In genomic region chr9:79630521-79631403, GRCh38 we compare ENCODE assay signal across 1 cellular context.
TF ChIP-seq lines count a peak whose summit lies in the region.

No MANE protein-coding gene starts in this region.

TF ChIP-seq in GM12878, 131 proteins besides CTCF, POLR2A, EP300 and RAD21 (continued from another document and continues in another):
- TF ChIP-seq ZBTB40 (IDR thresholded peaks at IDR 0.05; ENCODE audit: borderline replicate concordance) = no peak
- TF ChIP-seq CBX3 (IDR thresholded peaks at IDR 0.05; ENCODE audit: borderline replicate concordance, low read depth) = no peak
- no peak for TF ChIP-seq ATF3 (IDR thresholded peaks at IDR 0.05; ENCODE audit: borderline replicate concordance, extremely low read depth, low read depth, low read length)
- TF ChIP-seq CUX1 (IDR thresholded peaks at IDR 0.05; ENCODE audit: insufficient replicate concordance, low read depth, low read length) = peak; percentile 80
- TF ChIP-seq SREBF1 (IDR thresholded peaks at IDR 0.05; ENCODE audit: low read length) = no peak
- peak; percentile 100 for TF ChIP-seq MTA2 (IDR thresholded peaks at IDR 0.05; ENCODE audit: low read depth)
- peak; percentile 87; the same call in 1 of the 2 replicates for TF ChIP-seq BMI1 (IDR thresholded peaks at IDR 0.05; ENCODE audit: borderline replicate concordance)
- no peak for TF ChIP-seq MTA3 (IDR thresholded peaks at IDR 0.05; ENCODE audit: borderline replicate concordance, low read length)
- TF ChIP-seq NBN (IDR thresholded peaks at IDR 0.05) = peak; percentile 88
- TF ChIP-seq BACH1 (IDR thresholded peaks at IDR 0.05; ENCODE audit: borderline replicate concordance) = peak; percentile 79; the same call in 1 of the 2 replicates
- no peak for TF ChIP-seq FOS (IDR thresholded peaks at IDR 0.05; ENCODE audit: borderline replicate concordance, extremely low read depth, insufficient read length)
- no peak for TF ChIP-seq RB1 (IDR thresholded peaks at IDR 0.05; ENCODE audit: borderline replicate concordance)
- peak; percentile 98 for TF ChIP-seq IKZF2 (IDR thresholded peaks at IDR 0.05)
- TF ChIP-seq NFIC (IDR thresholded peaks at IDR 0.05; ENCODE audit: low read depth, low read length) = peak; percentile 81
- TF ChIP-seq CREM (IDR thresholded peaks at IDR 0.05; ENCODE audit: low read depth) = no peak
- TF ChIP-seq CHD1 (IDR thresholded peaks at IDR 0.05; ENCODE audit: low read depth, low read length) = no peak
- TF ChIP-seq ZBTB33 (IDR thresholded peaks at IDR 0.05) = no peak
- no peak for TF ChIP-seq E4F1 (IDR thresholded peaks at IDR 0.05; ENCODE audit: borderline replicate concordance, partially characterized antibody)
- TF ChIP-seq YY1 (IDR thresholded peaks at IDR 0.05; ENCODE audit: low read depth, low read length) = no peak
- TF ChIP-seq YBX1 (IDR thresholded peaks at IDR 0.05) = no peak
- TF ChIP-seq ZNF24 (IDR thresholded peaks at IDR 0.05) = peak; percentile 57; the same call in 1 of the 2 replicates
- TF ChIP-seq MXI1 (IDR thresholded peaks at IDR 0.05; ENCODE audit: low read depth, low read length) = no peak
- no peak for TF ChIP-seq HSF1 (IDR thresholded peaks at IDR 0.05; ENCODE audit: low read depth, low read length)
- TF ChIP-seq EZH2 (IDR thresholded peaks at IDR 0.05; ENCODE audit: borderline replicate concordance, control insufficient read depth, low read depth, low read length) = no peak
- TF ChIP-seq PML (IDR thresholded peaks at IDR 0.05; ENCODE audit: low read length) = no peak
- TF ChIP-seq BHLHE40 (IDR thresholded peaks at IDR 0.05; ENCODE audit: borderline replicate concordance in 1 of 2, low read depth in 2 of 2, low read length in 1 of 2) = peak; percentile 13 to 49; a peak in 2 of 4 replicates
- TF ChIP-seq LARP7 (IDR thresholded peaks at IDR 0.05) = no peak
- no peak for TF ChIP-seq NKRF (conservative IDR thresholded peaks at IDR 0.05)
- TF ChIP-seq EED (IDR thresholded peaks at IDR 0.05; ENCODE audit: low read depth) = peak; percentile 64
- TF ChIP-seq ASH2L (IDR thresholded peaks at IDR 0.05; ENCODE audit: borderline replicate concordance, low read depth) = no peak
- TF ChIP-seq MAX (IDR thresholded peaks at IDR 0.05; ENCODE audit: low read depth, low read length) = no peak
- TF ChIP-seq SKIL (IDR thresholded peaks at IDR 0.05; ENCODE audit: low read depth, poor library complexity, severe bottlenecking) = peak; percentile 57
- TF ChIP-seq ZNF217 (IDR thresholded peaks at IDR 0.05) = peak; percentile 75; the same call in 1 of the 2 replicates
- peak; percentile 74 for TF ChIP-seq RELA (IDR thresholded peaks at IDR 0.05; ENCODE audit: borderline replicate concordance, partially characterized antibody)
- no peak for TF ChIP-seq CBX5 (IDR thresholded peaks at IDR 0.05; ENCODE audit: low read depth)
- no peak for TF ChIP-seq STAT1 (conservative IDR thresholded peaks at IDR 0.05)
- peak; percentile 98 for TF ChIP-seq IKZF1 (conservative IDR thresholded peaks at IDR 0.05)
- TF ChIP-seq HCFC1 (IDR thresholded peaks at IDR 0.05; ENCODE audit: low read length) = no peak
- no peak for TF ChIP-seq GABPA (IDR thresholded peaks at IDR 0.05; ENCODE audit: low read depth)
